26 cellular contexts compared by ENCODE assay signal in genomic region chr16:23629516-23629915, GRCh38. TPM values are rescaled to one million over a fixed set of nuclear protein-coding genes. Genes with fewer than 3 reads are reported as not detected.
DNase-seq lines count a peak whose midpoint lies in the region; ATAC-seq, FAIRE-seq and TF ChIP-seq lines count a peak whose summit lies in the region.
"Had no signal": no experiment of that assay in that cellular context is flagged by ENCODE, and none has a peak within 500 bp of the region (broad histone marks: within the 10 kb centered on the region; RNA-seq: fewer than 3 reads in every experiment).

No MANE protein-coding gene starts in this region.

- FAIRE-seq in GM12878 (lab: Jason Lieb, UNC), result no peak
- FAIRE-seq: GM12891, HepG2 had no signal

- SMC1A ChIA-PET in GM12878 (lab: Charles Lee; ENCODE audit: uncharacterized antibody, unreplicated experiment), result no interaction called here

- peaks cover 41% of the 10 kb centered on the region for H3K36me3 Mint-ChIP-seq in activated naive CD4-positive, alpha-beta T cell treated with anti-CD3 and anti-CD28 coated beads, Interleukin-2, amount 10 ng/mL, durations not matched to agents 7 days and 5 days

- H3K27ac ChIP-seq in GM12878 (ENCODE audit: control insufficient read depth, insufficient read depth) (no peak overlapping the region), epithelial cell of prostate (peak overlapping the region; percentile 78), vagina (peak overlapping the region; percentile 38)
- H3K27ac ChIP-seq: BLaER1, GM23248, Peyer's patch, SJSA1 had no signal

- peaks cover 4% of the 10 kb centered on the region; the same call in 1 of the 2 replicates for H3K79me2 ChIP-seq in GM12878 (ENCODE audit: control insufficient read depth, insufficient read depth, low read length)

- in situ Hi-C loops in GM12878 (cut with MboI), result no loop called here

- no peak overlapping the region for H3K27ac Mint-ChIP-seq in activated naive CD4-positive, alpha-beta T cell treated with anti-CD3 and anti-CD28 coated beads, Interleukin-2, amount 10 ng/mL, durations not matched to agents 7 days and 5 days
- H3K27ac Mint-ChIP-seq: HFFc6 had no signal

- no peak for TF ChIP-seq EP300 in GM12878 (IDR thresholded peaks at IDR 0.05; ENCODE audit: borderline replicate concordance in 1 of 2, control insufficient read depth in 1 of 2, low read depth in 2 of 2, low read length in 2 of 2)

- POLR2A ChIA-PET in GM12878 (lab: Charles Lee), result interaction anchor here (1.3 kb wide), 1 partner anchor 9 kb away, joined by 3 read pairs; no protein-coding TSS in a partner anchor

- TF ChIP-seq CTCF in GM12878 (IDR thresholded peaks at IDR 0.05 in 2 of 3, conservative IDR thresholded peaks at IDR 0.05 in 1 of 3; ENCODE audit: control insufficient read depth in 2 of 3, extremely low read depth in 1 of 3, insufficient read depth in 1 of 3, low read depth in 3 of 3, low read length in 3 of 3) (no peak), vagina (IDR thresholded peaks at IDR 0.05) (no peak)

- CTCF ChIA-PET in GM12878 (lab: Yijun Ruan, JAX), result no interaction called here
- CTCF ChIA-PET in activated naive CD4-positive, alpha-beta T cell treated with anti-CD3 and anti-CD28 coated beads, Interleukin-2, amount 10 ng/mL, durations not matched to agents 7 days and 5 days (lab: Charles Lee), result interaction anchor here (1.2 kb wide), 1 partner anchor 12 kb away, joined by 4 read pairs; the partner anchor contains the start of genes DCTN5 and PALB2

- H3K36me3 ChIP-seq in GM12878 (ENCODE audit: control insufficient read depth in 2 of 2, insufficient read depth in 2 of 2, low read length in 1 of 2), result peaks cover 6 to 8% of the 10 kb centered on the region in 2 experiments; a peak in 3 of 4 replicates
- peaks cover 0 to 54% of the 10 kb centered on the region in 2 donors for H3K36me3 ChIP-seq in vagina

- H3K27me3 ChIP-seq in GM12878 (replicated peaks in 1 of 2; ENCODE audit: control insufficient read depth in 2 of 2, insufficient read depth in 2 of 2, low read length in 1 of 2) (no peaks in the 10 kb centered on the region), vagina (no peaks in the 10 kb centered on the region)
- H3K27me3 ChIP-seq: BLaER1, Peyer's patch, SJSA1 had no signal

- no TSS peak for BruUV-seq in GM12878 (replicated peaks; lab: Mats Ljungman, UMichigan)

- TF ChIP-seq RAD21 in GM12878 (IDR thresholded peaks at IDR 0.05; ENCODE audit: insufficient read depth, low read depth, low read length), result no peak

- H3K9me3 ChIP-seq in GM12878 (replicated peaks; ENCODE audit: control insufficient read depth, insufficient read depth, low read length) (no peaks in the 10 kb centered on the region), vagina (no peaks in the 10 kb centered on the region)
- H3K9me3 ChIP-seq: BLaER1, Caco-2, Peyer's patch, SJSA1 had no signal

- H2AFZ ChIP-seq in GM12878 (ENCODE audit: control insufficient read depth, low read depth, low read length), result no peak overlapping the region
- H2AFZ ChIP-seq: GM23248 had no signal

- DNase-seq in GM12878 (ENCODE audit: low read depth, low spot score) (no peak), epithelial cell of prostate (ENCODE audit: low read depth, low spot score) (peak; percentile 70), kidney tubule cell (ENCODE audit: low spot score) (peak; percentile 35), vagina (ENCODE audit: extremely low spot score in 2 of 2) (no peak), germinal center (ENCODE audit: low spot score) (no peak), cortex of kidney (lab: John Stamatoyannopoulos, UW) (no peak)
- DNase-seq in activated naive CD4-positive, alpha-beta T cell treated with anti-CD3 and anti-CD28 coated beads, Interleukin-2, amount 10 ng/mL, durations not matched to agents 7 days and 5 days, result no peak
- DNase-seq: Caco-2; CD4-positive, alpha-beta memory T cell; DMS 273 treated with DMSO at 0.1 percent for 48 hours; DND-41; GM23248; H9; HFFc6; KG1; MV-4-11; NCI-H1105 treated with DMSO at 0.1 percent for 48 hours; NCI-H2029 treated with DMSO at 0.1 percent for 48 hours; NCI-H345; NCI-H524 treated with DMSO at 0.1 percent for 48 hours; NCI-H82; Peyer's patch had no signal

- H3K9me3 Mint-ChIP-seq in activated naive CD4-positive, alpha-beta T cell treated with anti-CD3 and anti-CD28 coated beads, Interleukin-2, amount 10 ng/mL, durations not matched to agents 7 days and 5 days, result no peaks in the 10 kb centered on the region
- H3K9me3 Mint-ChIP-seq: CD4-positive, alpha-beta memory T cell; H9; HFFc6 had no signal

- H3K4me2 ChIP-seq in GM12878 (ENCODE audit: control insufficient read depth, insufficient read depth), result no peak overlapping the region
- H3K4me2 ChIP-seq: BLaER1 had no signal

- no peaks in the 10 kb centered on the region for H4K20me1 ChIP-seq in GM12878 (ENCODE audit: control insufficient read depth, insufficient read depth)

- H3K4me1 Mint-ChIP-seq in activated naive CD4-positive, alpha-beta T cell treated with anti-CD3 and anti-CD28 coated beads, Interleukin-2, amount 10 ng/mL, durations not matched to agents 7 days and 5 days, result peaks cover 4% of the 10 kb centered on the region
- H3K4me1 Mint-ChIP-seq: H9 had no signal

- no peak overlapping the region for H3K9ac ChIP-seq in GM12878 (ENCODE audit: control insufficient read depth, insufficient read depth, low read length)
- H3K9ac ChIP-seq: BLaER1, GM23248 had no signal

- 90% methylated on average over 8 of the region's 8 CpGs for WGBS in GM12878 (ENCODE audit: insufficient coverage, insufficient replicate concordance, low lambda C conversion rate, missing lambda C conversion rate)

- H3K4me3 ChIP-seq in GM12878 (no peak overlapping the region), vagina (no peak overlapping the region)
- H3K4me3 ChIP-seq: BLaER1, GM23248, Peyer's patch, SJSA1 had no signal

- RAD21 ChIA-PET in GM12878 (lab: Charles Lee; ENCODE audit: unreplicated experiment), result interaction anchor here (0.8 kb wide), 1 partner anchor 11 kb away, joined by 3 read pairs; the partner anchor contains the start of gene PALB2

- H3K4me3 Mint-ChIP-seq in activated naive CD4-positive, alpha-beta T cell treated with anti-CD3 and anti-CD28 coated beads, Interleukin-2, amount 10 ng/mL, durations not matched to agents 7 days and 5 days, result no peak overlapping the region
- H3K4me3 Mint-ChIP-seq: CD4-positive, alpha-beta memory T cell; H9; HFFc6 had no signal

- intact Hi-C loops in GM12878 (cut with micrococcal nuclease; ENCODE audit: unreplicated experiment), result no loop called here
- intact Hi-C loops in vagina (cut with DNase I), result no loop called here

- ATAC-seq in GM12878, result no peak
- ATAC-seq: HepG2 had no signal

- H3K4me1 ChIP-seq in GM12878 (ENCODE audit: control insufficient read depth, insufficient read depth, low read length) (no peaks in the 10 kb centered on the region; the same call in 1 of the 2 replicates), vagina (peaks cover 5% of the 10 kb centered on the region)
- H3K4me1 ChIP-seq: BLaER1, Caco-2, Peyer's patch, SJSA1 had no signal

- TF ChIP-seq POLR2A in GM12878 (IDR thresholded peaks at IDR 0.05; ENCODE audit: low read depth, low read length) (no peak), vagina (IDR thresholded peaks at IDR 0.05) (no peak)

- no peaks in the 10 kb centered on the region for H3K27me3 Mint-ChIP-seq in activated naive CD4-positive, alpha-beta T cell treated with anti-CD3 and anti-CD28 coated beads, Interleukin-2, amount 10 ng/mL, durations not matched to agents 7 days and 5 days
- H3K27me3 Mint-ChIP-seq: CD4-positive, alpha-beta memory T cell had no signal

RNA-seq across cellular contexts. Expression of gene PALB2, which starts 11.6 kb away (rescaled TPM):
- total RNA-seq in GM12878 (2013; cell fraction: nucleolus; rRNA removed), result 46.5 and 51.4 TPM in 2 replicates
- total RNA-seq in GM12878 (2014; rRNA removed) (15.8 and 18.0 TPM in 2 replicates), GM12878 (2014; rRNA removed; fragmentation: Illumina TruSeq; extraction: Trizol) (23.4 and 23.8 TPM in 2 replicates), GM12878 (2021) (17.1 and 17.3 TPM in 2 replicates), vagina (10.1 TPM)
- 15.2 TPM for polyA plus RNA-seq in GM12878 (2011; ENCODE audit: low read depth)
- polyA plus RNA-seq in GM12878 (2011; rRNA removed) (12.4 and 18.8 TPM in 2 replicates), GM12878 (2014; fragmentation: Illumina TruSeq; extraction: Trizol) (18.7 and 22.6 TPM in 2 replicates), GM12878 (2014; fragmentation: Nextera tagmentation; extraction: Ambion mirVana) (10 to 100 TPM in 1 of 2 experiments, 1 to 10 TPM in 1; 9.2 to 15.1 TPM), GM12878 (2014; rRNA removed) (12.2 and 17.8 TPM in 2 replicates), GM12878 (2016; fragmentation: Nextera tagmentation; extraction: Ambion mirVana) (10 to 100 TPM; 22.4 to 24.6 TPM)
- 6.7 and 7.9 TPM in 2 replicates for polyA plus RNA-seq in GM12878 (2011; cell fraction: cytosol; rRNA removed)
- polyA plus RNA-seq in GM12878 (2011; cell fraction: nucleus; rRNA removed), result 7.9 and 10.9 TPM in 2 replicates
- 11.0 and 12.7 TPM in 2 replicates for polyA plus RNA-seq in GM12878 (2012)
- polyA minus RNA-seq in GM12878 (2011; rRNA and poly(A)+ RNA removed), result 14.9 and 16.9 TPM in 2 replicates
- 7.5 and 8.0 TPM in 2 replicates for polyA minus RNA-seq in GM12878 (2011; cell fraction: cytosol; rRNA and poly(A)+ RNA removed)
- 12.9 and 24.2 TPM in 2 replicates for polyA minus RNA-seq in GM12878 (2011; cell fraction: nucleus; rRNA and poly(A)+ RNA removed)

RNA-seq across cellular contexts. Expression of gene DCTN5, which starts 11.8 kb away (rescaled TPM):
- total RNA-seq in GM12878 (2013; cell fraction: nucleolus; rRNA removed), result 94.9 and 104 TPM in 2 replicates
- 49.1 and 61.9 TPM in 2 replicates for total RNA-seq in GM12878 (2014; rRNA removed)
- total RNA-seq in GM12878 (2014; rRNA removed; fragmentation: Illumina TruSeq; extraction: Trizol), result 66.6 and 69.3 TPM in 2 replicates
- total RNA-seq in GM12878 (2021), result 84.7 and 86.6 TPM in 2 replicates
- polyA plus RNA-seq in GM12878 (2011; ENCODE audit: low read depth), result 108 TPM
- polyA plus RNA-seq in GM12878 (2011; rRNA removed), result 153 and 159 TPM in 2 replicates
- 62.3 and 76.7 TPM in 2 replicates for polyA plus RNA-seq in GM12878 (2011; cell fraction: cytosol; rRNA removed)
- polyA plus RNA-seq in GM12878 (2011; cell fraction: nucleus; rRNA removed), result 77.1 and 78.1 TPM in 2 replicates
- polyA plus RNA-seq in GM12878 (2012), result 64.4 and 78.0 TPM in 2 replicates
- polyA plus RNA-seq in GM12878 (2014; fragmentation: Illumina TruSeq; extraction: Trizol), result 97.1 and 108 TPM in 2 replicates
- polyA plus RNA-seq in GM12878 (2014; fragmentation: Nextera tagmentation; extraction: Ambion mirVana), result 10 to 100 TPM; 69.2 to 72.5 TPM
- polyA plus RNA-seq in GM12878 (2014; rRNA removed), result 66.4 and 76.2 TPM in 2 replicates
- polyA plus RNA-seq in GM12878 (2016; fragmentation: Nextera tagmentation; extraction: Ambion mirVana), result 100 to 1,000 TPM; 123 to 126 TPM
- polyA minus RNA-seq in GM12878 (2011; rRNA and poly(A)+ RNA removed), result 97.7 and 177 TPM in 2 replicates
- 19.9 and 30.1 TPM in 2 replicates for polyA minus RNA-seq in GM12878 (2011; cell fraction: cytosol; rRNA and poly(A)+ RNA removed)
- polyA minus RNA-seq in GM12878 (2011; cell fraction: nucleus; rRNA and poly(A)+ RNA removed), result 23.0 and 29.5 TPM in 2 replicates
- total RNA-seq in vagina, result 23.6 TPM

RNA-seq across cellular contexts. Expression of gene NDUFAB1, which starts 33.4 kb away (rescaled TPM):
- 11.1 and 12.3 TPM in 2 replicates for total RNA-seq in GM12878 (2013; cell fraction: nucleolus; rRNA removed)
- 258 and 271 TPM in 2 replicates for total RNA-seq in GM12878 (2014; rRNA removed)
- 115 and 123 TPM in 2 replicates for total RNA-seq in GM12878 (2014; rRNA removed; fragmentation: Illumina TruSeq; extraction: Trizol)
- 131 and 137 TPM in 2 replicates for total RNA-seq in GM12878 (2021)
- polyA plus RNA-seq in GM12878 (2011; ENCODE audit: low read depth), result 86.6 TPM
- 237 and 375 TPM in 2 replicates for polyA plus RNA-seq in GM12878 (2011; rRNA removed)
- 185 and 215 TPM in 2 replicates for polyA plus RNA-seq in GM12878 (2011; cell fraction: cytosol; rRNA removed)
- 124 and 138 TPM in 2 replicates for polyA plus RNA-seq in GM12878 (2011; cell fraction: nucleus; rRNA removed)
- polyA plus RNA-seq in GM12878 (2012), result 126 and 136 TPM in 2 replicates
- 64.1 and 79.9 TPM in 2 replicates for polyA plus RNA-seq in GM12878 (2014; fragmentation: Illumina TruSeq; extraction: Trizol)
- polyA plus RNA-seq in GM12878 (2014; fragmentation: Nextera tagmentation; extraction: Ambion mirVana), result 100 to 1,000 TPM in 1 of 2 experiments, 10 to 100 TPM in 1; 99.8 to 226 TPM
- polyA plus RNA-seq in GM12878 (2014; rRNA removed), result 325 and 378 TPM in 2 replicates
- polyA plus RNA-seq in GM12878 (2016; fragmentation: Nextera tagmentation; extraction: Ambion mirVana), result 100 to 1,000 TPM; 564 to 584 TPM
- polyA minus RNA-seq in GM12878 (2011; rRNA and poly(A)+ RNA removed), result 22.7 and 25.8 TPM in 2 replicates
- polyA minus RNA-seq in GM12878 (2011; cell fraction: cytosol; rRNA and poly(A)+ RNA removed), result 35.7 and 37.4 TPM in 2 replicates
- 9.4 and 18.8 TPM in 2 replicates for polyA minus RNA-seq in GM12878 (2011; cell fraction: nucleus; rRNA and poly(A)+ RNA removed)
- total RNA-seq in vagina, result 68.8 TPM

RNA-seq across cellular contexts. Expression of gene PLK1, which starts 49.2 kb away (rescaled TPM):
- 30.3 and 31.3 TPM in 2 replicates for total RNA-seq in GM12878 (2013; cell fraction: nucleolus; rRNA removed)
- total RNA-seq in GM12878 (2014; rRNA removed), result 67.2 and 79.9 TPM in 2 replicates
- 23.4 and 27.3 TPM in 2 replicates for total RNA-seq in GM12878 (2014; rRNA removed; fragmentation: Illumina TruSeq; extraction: Trizol)
- 120 and 124 TPM in 2 replicates for total RNA-seq in GM12878 (2021)
- 34.9 TPM for polyA plus RNA-seq in GM12878 (2011; ENCODE audit: low read depth)
- polyA plus RNA-seq in GM12878 (2011; rRNA removed), result 31.1 and 59.2 TPM in 2 replicates
- 130 and 143 TPM in 2 replicates for polyA plus RNA-seq in GM12878 (2011; cell fraction: cytosol; rRNA removed)
- 110 and 138 TPM in 2 replicates for polyA plus RNA-seq in GM12878 (2011; cell fraction: nucleus; rRNA removed)
- 57.2 and 62.7 TPM in 2 replicates for polyA plus RNA-seq in GM12878 (2012)
- polyA plus RNA-seq in GM12878 (2014; fragmentation: Illumina TruSeq; extraction: Trizol), result 145 and 189 TPM in 2 replicates
- polyA plus RNA-seq in GM12878 (2014; fragmentation: Nextera tagmentation; extraction: Ambion mirVana), result 10 to 100 TPM; 11.3 to 19.5 TPM
- polyA plus RNA-seq in GM12878 (2014; rRNA removed), result 89.2 and 107 TPM in 2 replicates
- 100 to 1,000 TPM; 184 to 191 TPM for polyA plus RNA-seq in GM12878 (2016; fragmentation: Nextera tagmentation; extraction: Ambion mirVana)
- polyA minus RNA-seq in GM12878 (2011; rRNA and poly(A)+ RNA removed), result 91.2 and 129 TPM in 2 replicates
- polyA minus RNA-seq in GM12878 (2011; cell fraction: cytosol; rRNA and poly(A)+ RNA removed), result 66.0 and 72.7 TPM in 2 replicates
- 30.6 and 52.5 TPM in 2 replicates for polyA minus RNA-seq in GM12878 (2011; cell fraction: nucleus; rRNA and poly(A)+ RNA removed)
- 8.1 TPM for total RNA-seq in vagina

Comparison
In these comparisons a context has a peak if more than half of its experiments do, and no peak if none do; other contexts are left out.
1. DNase-seq: peak in epithelial cell of prostate (single experiment) and kidney tubule cell (single experiment); none in GM12878 (single experiment), vagina (0 of 2), germinal center (single experiment), activated naive CD4-positive, alpha-beta T cell treated with anti-CD3 and anti-CD28 coated beads, Interleukin-2, amount 10 ng/mL, durations not matched to agents 7 days and 5 days (single experiment) and cortex of kidney (single experiment).